ENCODE assay signal across 8 cellular contexts in the genomic region with DNA sequence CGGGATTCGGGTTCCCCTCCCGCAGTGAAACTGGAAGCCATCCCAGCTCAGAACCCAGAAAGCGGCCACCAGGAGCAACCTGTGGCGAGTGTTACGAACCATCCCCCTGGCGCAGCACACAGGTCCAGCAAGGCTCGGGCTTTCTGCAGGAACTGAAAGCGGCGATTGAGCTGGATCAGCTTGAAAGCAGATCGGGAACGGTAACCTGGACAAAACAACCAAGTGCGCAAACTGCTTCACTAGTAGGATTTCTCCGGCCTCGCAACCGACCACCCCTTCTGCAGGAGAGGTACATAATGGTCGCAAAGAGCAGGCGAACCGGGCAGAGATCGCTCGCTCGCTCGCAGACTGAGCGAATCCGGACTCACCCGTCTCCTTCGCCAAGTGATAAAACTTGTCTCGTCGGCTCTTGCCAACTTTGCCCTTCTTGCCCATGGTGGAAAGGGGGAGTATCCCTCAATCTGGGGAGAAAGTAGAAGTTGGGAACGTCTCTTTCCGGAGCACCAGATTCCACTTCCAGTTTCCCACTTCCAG. TPM values are rescaled to one million over a fixed set of nuclear protein-coding genes. Genes with fewer than 3 reads are reported as not detected.
DNase-seq lines count a peak whose midpoint lies in the region; ATAC-seq and TF ChIP-seq lines count a peak whose summit lies in the region.

No MANE protein-coding gene starts in this region.

- no peaks in the 10 kb centered on the region for H3K9me3 ChIP-seq in PC-9 (ENCODE audit: insufficient read depth, low read depth)
- H3K9me3 ChIP-seq in ectodermal cell (ENCODE audit: control insufficient read depth, low read length), result no peaks in the 10 kb centered on the region
- H3K9me3 ChIP-seq in mucosa of stomach (ENCODE audit: control insufficient read depth, low read length), result no peaks in the 10 kb centered on the region

- H3K9ac ChIP-seq in mucosa of stomach (ENCODE audit: low read length), result peak overlapping the region; percentile 85

- peaks cover 20% of the 10 kb centered on the region for H4K20me1 ChIP-seq in PC-9 (ENCODE audit: insufficient read depth)

- H3K27ac ChIP-seq in PC-9, result peak overlapping the region; percentile 89
- peak overlapping the region; percentile 85 for H3K27ac ChIP-seq in ectodermal cell (ENCODE audit: insufficient read depth, low read depth, low read length, poor library complexity, severe bottlenecking)

- POLR2A ChIA-PET in PC-9 (lab: Charles Lee; ENCODE audit: unreplicated experiment), result interaction anchor here (0.7 kb wide), 2 partner anchors 13 to 84 kb away, joined by 4 to 7 read pairs; no protein-coding TSS in a partner anchor

- peaks cover 57% of the 10 kb centered on the region for H3K79me2 ChIP-seq in PC-9 (ENCODE audit: low read depth)

- intact Hi-C loops in PC-9 (cut with micrococcal nuclease; ENCODE audit: unreplicated experiment), result loop anchor here (1.0 to 2.0 kb wide), 3 partner anchors 13 to 52 kb away; partner anchors contain the start of gene DDX42

- H3K27me3 ChIP-seq in PC-9 (ENCODE audit: insufficient read depth, low read depth) (no peaks in the 10 kb centered on the region), ectodermal cell (ENCODE audit: control insufficient read depth, insufficient read depth, low read length, poor library complexity, severe bottlenecking) (no peaks in the 10 kb centered on the region), mucosa of stomach (ENCODE audit: control insufficient read depth, insufficient read depth, low read length) (no peaks in the 10 kb centered on the region)

- TSS peak; percentile 61 for BruUV-seq in PC-9 (replicated peaks; lab: Mats Ljungman, UMichigan)

- peaks cover 44% of the 10 kb centered on the region for H3F3A ChIP-seq in PC-9 (ENCODE audit: insufficient read depth, low read depth)

- CTCF ChIA-PET in PC-9 (lab: Charles Lee), result no interaction called here

- H3K4me2 ChIP-seq in PC-9, result peak overlapping the region; percentile 86

- no peak for TF ChIP-seq CTCF in PC-9 (conservative IDR thresholded peaks at IDR 0.05)

- H3K36me3 ChIP-seq in PC-9 (ENCODE audit: low read depth), result peaks cover 50% of the 10 kb centered on the region
- H3K36me3 ChIP-seq in ectodermal cell (ENCODE audit: control insufficient read depth, insufficient read depth, low read length), result peaks cover 56% of the 10 kb centered on the region
- peaks cover 24% of the 10 kb centered on the region for H3K36me3 ChIP-seq in mucosa of stomach (ENCODE audit: control insufficient read depth, insufficient read depth, low read length)

- peak; percentile 26 for DNase-seq in stimulated activated CD4-positive, alpha-beta T cell treated with anti-CD3 and anti-CD28 coated beads, Interleukin-4, amount 100 ng/mL, for 1 hour
- no peak for DNase-seq in stimulated activated CD4-positive, alpha-beta T cell treated with anti-CD3 and anti-CD28 coated beads, Interleukin-2, amount 100 ng/mL, for 48 hours
- DNase-seq in PC-9 (peak in 1 of 2 experiments; percentile 21), H4 (ENCODE audit: low spot score) (no peak), OCI-M1 (lab: John Stamatoyannopoulos, UW) (no peak)

- WGBS in ectodermal cell, 2 experiments, result 2% methylated on average over 31 of the region's 31 CpGs

- H3K4me1 ChIP-seq in PC-9 (replicated peaks; ENCODE audit: insufficient read depth) (peaks cover 18% of the 10 kb centered on the region), ectodermal cell (ENCODE audit: control insufficient read depth, insufficient read depth, low read length) (peaks cover 13% of the 10 kb centered on the region), mucosa of stomach (ENCODE audit: control insufficient read depth, insufficient read depth, low read length) (peaks cover 19% of the 10 kb centered on the region)

- peak overlapping the region; percentile 70 for H3K4me3 ChIP-seq in PC-9
- peak overlapping the region; percentile 82 for H3K4me3 ChIP-seq in ectodermal cell (ENCODE audit: insufficient read depth, low read depth, low read length)
- peak overlapping the region; percentile 90 for H3K4me3 ChIP-seq in mucosa of stomach (ENCODE audit: low read length)

- no peak for ATAC-seq in HG03280 (IDR thresholded peaks at IDR 0.05; ENCODE audit: unreplicated experiment)

- H2AFZ ChIP-seq in PC-9, result peak overlapping the region; percentile 80

- no peaks in the 10 kb centered on the region for H3K9me2 ChIP-seq in PC-9 (ENCODE audit: insufficient read depth)

RNA-seq across cellular contexts. Expression of gene PSMC5, which starts 0.7 kb away (rescaled TPM):
- total RNA-seq in PC-9 (2021), result 128 and 150 TPM in 2 replicates
- 184 TPM for polyA plus RNA-seq in ectodermal cell (2013, experiment 1 of 4)
- 175 TPM for polyA plus RNA-seq in ectodermal cell (2013, experiment 2 of 4)
- polyA plus RNA-seq in ectodermal cell (2013, experiment 3 of 4), result 135 TPM
- 143 TPM for polyA plus RNA-seq in ectodermal cell (2013, experiment 4 of 4)
- 64.8 and 71.7 TPM in 2 replicates for total RNA-seq in H4 (2014; rRNA removed; shearing (Covaris generic))

RNA-seq across cellular contexts. Expression of gene FTSJ3, which starts 0.9 kb away (rescaled TPM):
- 36.9 and 44.0 TPM in 2 replicates for total RNA-seq in PC-9 (2021)
- polyA plus RNA-seq in ectodermal cell (2013, experiment 1 of 4), result 54.8 TPM
- polyA plus RNA-seq in ectodermal cell (2013, experiment 2 of 4), result 59.2 TPM
- polyA plus RNA-seq in ectodermal cell (2013, experiment 3 of 4), result 34.0 TPM
- polyA plus RNA-seq in ectodermal cell (2013, experiment 4 of 4), result 38.2 TPM
- total RNA-seq in H4 (2014; rRNA removed; shearing (Covaris generic)), result 95.5 and 124 TPM in 2 replicates

RNA-seq across cellular contexts. Expression of gene SMARCD2, which starts 15.9 kb away (rescaled TPM):
- 73.6 and 98.7 TPM in 2 replicates for total RNA-seq in PC-9 (2021)
- polyA plus RNA-seq in ectodermal cell (2013, experiment 1 of 4), result 68.9 TPM
- polyA plus RNA-seq in ectodermal cell (2013, experiment 2 of 4), result 69.5 TPM
- 52.2 TPM for polyA plus RNA-seq in ectodermal cell (2013, experiment 3 of 4)
- 61.8 TPM for polyA plus RNA-seq in ectodermal cell (2013, experiment 4 of 4)
- total RNA-seq in H4 (2014; rRNA removed; shearing (Covaris generic)), result 86.3 and 152 TPM in 2 replicates

RNA-seq across cellular contexts. Expression of gene CSH2, which starts 46.9 kb away (rescaled TPM):
- total RNA-seq in PC-9 (2021), result not detected in 2 replicates
- polyA plus RNA-seq in ectodermal cell (2013, experiment 1 of 4), result not detected
- polyA plus RNA-seq in ectodermal cell (2013, experiment 2 of 4), result not detected
- not detected for polyA plus RNA-seq in ectodermal cell (2013, experiment 3 of 4)
- not detected for polyA plus RNA-seq in ectodermal cell (2013, experiment 4 of 4)
- total RNA-seq in H4 (2014; rRNA removed; shearing (Covaris generic)), result not detected in 2 replicates

RNA-seq across cellular contexts. Expression of gene DDX42, which starts 52.6 kb away (rescaled TPM):
- 107 and 130 TPM in 2 replicates for total RNA-seq in PC-9 (2021)
- 129 TPM for polyA plus RNA-seq in ectodermal cell (2013, experiment 1 of 4)
- polyA plus RNA-seq in ectodermal cell (2013, experiment 2 of 4), result 157 TPM
- 87.2 TPM for polyA plus RNA-seq in ectodermal cell (2013, experiment 3 of 4)
- polyA plus RNA-seq in ectodermal cell (2013, experiment 4 of 4), result 105 TPM
- total RNA-seq in H4 (2014; rRNA removed; shearing (Covaris generic)), result 21.0 and 30.5 TPM in 2 replicates
